Comparison of ENCODE assay signal across 8 cellular contexts in genomic region chrX:155056877-155057792, GRCh38. TPM values are rescaled to one million over a fixed set of nuclear protein-coding genes. Genes with fewer than 3 reads are reported as not detected.
A peak's percentile ranks its signal among the peaks of the same experiment; 100 is the strongest.
DNase-seq lines count a peak whose midpoint lies in the region; ATAC-seq and TF ChIP-seq lines count a peak whose summit lies in the region.

No MANE protein-coding gene starts in this region.

- peak; percentile 54 for ATAC-seq in HG02884 (IDR thresholded peaks at IDR 0.05; ENCODE audit: unreplicated experiment)
- peak; percentile 92 for ATAC-seq in esophagus mucosa

- peak; percentile 11 for DNase-seq in NCI-H446 treated with DMSO at 0.1 percent for 48 hours (lab: John Stamatoyannopoulos, UW)
- peak; percentile 22 for DNase-seq in activated T-cell treated with anti-CD3 and anti-CD28 coated beads for 4 hours
- peak; percentile 66 for DNase-seq in mucosa of gallbladder (ENCODE audit: low spot score)

- peak; percentile 72 for TF ChIP-seq CTCF in 22Rv1 (IDR thresholded peaks at IDR 0.05)
- peak; percentile 72 for TF ChIP-seq CTCF in GM12872 (IDR thresholded peaks at IDR 0.05; ENCODE audit: insufficient read depth, low read depth, low read length)

- peak overlapping the region in 1 of 5 donors; percentile 17 for H3K9ac ChIP-seq in subcutaneous abdominal adipose tissue (ENCODE audit: low read length in 5 of 5)

- H3K27ac ChIP-seq in 22Rv1: no peak overlapping the region
- H3K27ac ChIP-seq in subcutaneous abdominal adipose tissue (ENCODE audit: low read depth, low read length): no peak overlapping the region

- H3K9me3 ChIP-seq in subcutaneous abdominal adipose tissue (ENCODE audit: control insufficient read depth in 5 of 5, low read length in 5 of 5): no peaks in the 10 kb centered on the region

- peaks cover 0 to 13% (median 4%) of the 10 kb centered on the region in 5 donors for H3K36me3 ChIP-seq in subcutaneous abdominal adipose tissue (ENCODE audit: control insufficient read depth in 5 of 5, insufficient read depth in 5 of 5, low read length in 5 of 5)

- H3K27me3 ChIP-seq in subcutaneous abdominal adipose tissue (ENCODE audit: control insufficient read depth in 5 of 5, insufficient read depth in 4 of 5, low read length in 5 of 5): peaks cover 0 to 3% (median 0%) of the 10 kb centered on the region in 5 donors

- H3K4me3 ChIP-seq in subcutaneous abdominal adipose tissue (ENCODE audit: low read depth in 1 of 5, low read length in 5 of 5): peak overlapping the region; percentile 23 to 54 (median 39)

- H3K4me1 ChIP-seq in subcutaneous abdominal adipose tissue (ENCODE audit: control insufficient read depth in 5 of 5, insufficient read depth in 5 of 5, low read length in 5 of 5): peaks cover 4 to 12% (median 10%) of the 10 kb centered on the region in 5 donors

RNA-seq across cellular contexts. Expression of gene CMC4, which starts 13.8 kb away (rescaled TPM):
- 4.1 TPM for total RNA-seq in esophagus mucosa
- 10.1 TPM for total RNA-seq in mucosa of gallbladder

RNA-seq across cellular contexts. Expression of gene MTCP1, which starts 13.8 kb away (rescaled TPM):
- total RNA-seq in esophagus mucosa (14.9 TPM), mucosa of gallbladder (18.7 TPM)

RNA-seq across cellular contexts. Expression of gene BRCC3, which starts 14.2 kb away (rescaled TPM):
- 23.1 TPM for total RNA-seq in esophagus mucosa
- total RNA-seq in mucosa of gallbladder: 15.5 TPM

RNA-seq across cellular contexts. Expression of gene FUNDC2, which starts 30.5 kb away (rescaled TPM):
- total RNA-seq in esophagus mucosa (30.9 TPM), mucosa of gallbladder (82.7 TPM)

RNA-seq across cellular contexts. Expression of gene F8, which starts 34.6 kb away (rescaled TPM):
- total RNA-seq in esophagus mucosa (3.5 TPM), mucosa of gallbladder (5.5 TPM)

Comparison
In these comparisons a context has a peak if more than half of its experiments do, and no peak if none do; other contexts are left out.
1. DNase-seq: peak in every context shown above with its lines; median percentile 66 in mucosa of gallbladder; 22 in activated T-cell treated with anti-CD3 and anti-CD28 coated beads for 4 hours; 11 in NCI-H446 treated with DMSO at 0.1 percent for 48 hours.